In genomic region chr13:75537401-75538365, GRCh38 we compare ENCODE assay signal across 1 cellular context.
TF ChIP-seq lines count a peak whose summit lies in the region.

Gene COMMD6 (minus strand): TSS chr13:75537841. CDS start chr13:75537805, 36 bp downstream.

TF ChIP-seq in K562, 482 proteins besides CTCF, POLR2A, EP300 and RAD21 (continued from another document and continues in another):
- TF ChIP-seq PML (IDR thresholded peaks at IDR 0.05; ENCODE audit: low read length) = peak; percentile 32; the same call in 1 of the 2 replicates
- peak; percentile 4 for TF ChIP-seq DACH1 (IDR thresholded peaks at IDR 0.05; ENCODE audit: partially characterized antibody)
- TF ChIP-seq HES1 (IDR thresholded peaks at IDR 0.05; ENCODE audit: low read depth) = no peak
- TF ChIP-seq LCOR (CRISPR knock-in tag; IDR thresholded peaks at IDR 0.05) = peak; percentile 61
- peak; percentile 100 for TF ChIP-seq PRDM10 (IDR thresholded peaks at IDR 0.05; ENCODE audit: partially characterized antibody)
- peak; percentile 68 for TF ChIP-seq VEZF1 (CRISPR knock-in tag; IDR thresholded peaks at IDR 0.05)
- peak; percentile 78 to 85; a peak in 3 of 4 replicates for TF ChIP-seq MNT (conservative IDR thresholded peaks at IDR 0.05)
- peak; percentile 95 for TF ChIP-seq TOE1 (IDR thresholded peaks at IDR 0.05; ENCODE audit: borderline replicate concordance)
- no peak for TF ChIP-seq TOE1 (CRISPR knock-in tag; IDR thresholded peaks at IDR 0.05; ENCODE audit: borderline replicate concordance, low read depth)
- no peak for TF ChIP-seq ZNF445 (CRISPR knock-in tag; IDR thresholded peaks at IDR 0.05; ENCODE audit: low read depth)
- TF ChIP-seq GABPA (tag; conservative IDR thresholded peaks at IDR 0.05; ENCODE audit: low read depth) = peak; percentile 84
- no peak for TF ChIP-seq ATF1 (CRISPR knock-in tag; IDR thresholded peaks at IDR 0.05)
- TF ChIP-seq ATF1 (tag; IDR thresholded peaks at IDR 0.05) = peak; percentile 70
- peak; percentile 68 for TF ChIP-seq CXXC5 (CRISPR knock-in tag; IDR thresholded peaks at IDR 0.05)
- peak; percentile 75 for TF ChIP-seq RBBP5 (IDR thresholded peaks at IDR 0.05; ENCODE audit: borderline replicate concordance, insufficient read depth, low read length, poor library complexity, severe bottlenecking)
- TF ChIP-seq CREB1 (IDR thresholded peaks at IDR 0.05) = 0 out of 2 replicates have a peak, but pooled peaks have one; percentile 21
- TF ChIP-seq CREB1 (CRISPR knock-in tag; IDR thresholded peaks at IDR 0.05) = no peak
- no peak for TF ChIP-seq ZNF398 (CRISPR knock-in tag; IDR thresholded peaks at IDR 0.05)
- TF ChIP-seq PHF20 (IDR thresholded peaks at IDR 0.05; ENCODE audit: partially characterized antibody) = peak; percentile 85
- peak; percentile 60; the same call in 1 of the 2 replicates for TF ChIP-seq HINFP (tag; conservative IDR thresholded peaks at IDR 0.05; ENCODE audit: low read depth)
- TF ChIP-seq NFE2 (IDR thresholded peaks at IDR 0.05; ENCODE audit: low read depth) = no peak
- peak; percentile 90 for TF ChIP-seq POLR2G (IDR thresholded peaks at IDR 0.05; ENCODE audit: low read depth, low read length)
- 0 out of 2 replicates have a peak, but pooled peaks have one; percentile 25 for TF ChIP-seq RNF2 (IDR thresholded peaks at IDR 0.05)
- peak; percentile 61 for TF ChIP-seq FOXM1 (IDR thresholded peaks at IDR 0.05; ENCODE audit: low read depth)
- no peak for TF ChIP-seq FOXM1 (CRISPR knock-in tag; IDR thresholded peaks at IDR 0.05; ENCODE audit: low read depth)
- no peak for TF ChIP-seq HNRNPK (IDR thresholded peaks at IDR 0.05; ENCODE audit: low read depth, low read length, poor library complexity, severe bottlenecking)
- TF ChIP-seq ZBTB5 (IDR thresholded peaks at IDR 0.05) = peak; percentile 57; the same call in 1 of the 2 replicates
- peak; percentile 51; the same call in 1 of the 2 replicates for TF ChIP-seq GABPB1 (CRISPR knock-in tag; IDR thresholded peaks at IDR 0.05)
- TF ChIP-seq COPS2 (conservative IDR thresholded peaks at IDR 0.05) = no peak
- peak; percentile 37; the same call in 1 of the 2 replicates for TF ChIP-seq TFAP4 (CRISPR knock-in tag; IDR thresholded peaks at IDR 0.05; ENCODE audit: borderline replicate concordance)
- TF ChIP-seq GMEB1 (CRISPR knock-in tag; IDR thresholded peaks at IDR 0.05) = peak; percentile 39; the same call in 1 of the 2 replicates
- peak; percentile 86 for TF ChIP-seq ASH1L (IDR thresholded peaks at IDR 0.05; ENCODE audit: borderline replicate concordance, low read depth, partially characterized antibody)
- peak; percentile 73 for TF ChIP-seq SUPT5H (IDR thresholded peaks at IDR 0.05)
- TF ChIP-seq MEF2D (tag; conservative IDR thresholded peaks at IDR 0.05; ENCODE audit: low read depth) = no peak
- peak; percentile 51 for TF ChIP-seq ETV1 (tag; conservative IDR thresholded peaks at IDR 0.05; ENCODE audit: low read depth)
- TF ChIP-seq YY1 (IDR thresholded peaks at IDR 0.05; ENCODE audit: borderline replicate concordance in 1 of 3, control insufficient read depth in 1 of 3, extremely low read depth in 1 of 3, insufficient read depth in 3 of 3, insufficient read length in 1 of 3, insufficient replicate concordance in 2 of 3, low read depth in 1 of 3, low read length in 2 of 3) = peak in 1 of 3 experiments; percentile 66
- peak in 1 of 2 experiments; percentile 94; a peak in 2 of 4 replicates for TF ChIP-seq BCLAF1 (IDR thresholded peaks at IDR 0.05; ENCODE audit: borderline replicate concordance in 1 of 2, control insufficient read depth in 1 of 2, low read depth in 2 of 2, low read length in 1 of 2)
- 0 out of 2 replicates have a peak, but pooled peaks have one; percentile 20 for TF ChIP-seq MXI1 (IDR thresholded peaks at IDR 0.05; ENCODE audit: low read depth, low read length)
- TF ChIP-seq FOXA3 (CRISPR knock-in tag; conservative IDR thresholded peaks at IDR 0.05 in 1 of 2, IDR thresholded peaks at IDR 0.05 in 1 of 2) = no peak
- TF ChIP-seq KAT7 (CRISPR knock-in tag; IDR thresholded peaks at IDR 0.05; ENCODE audit: borderline replicate concordance) = 0 out of 2 replicates have a peak, but pooled peaks have one; percentile 40
